ENCODE assay signal across 24 cellular contexts in the genomic region with DNA sequence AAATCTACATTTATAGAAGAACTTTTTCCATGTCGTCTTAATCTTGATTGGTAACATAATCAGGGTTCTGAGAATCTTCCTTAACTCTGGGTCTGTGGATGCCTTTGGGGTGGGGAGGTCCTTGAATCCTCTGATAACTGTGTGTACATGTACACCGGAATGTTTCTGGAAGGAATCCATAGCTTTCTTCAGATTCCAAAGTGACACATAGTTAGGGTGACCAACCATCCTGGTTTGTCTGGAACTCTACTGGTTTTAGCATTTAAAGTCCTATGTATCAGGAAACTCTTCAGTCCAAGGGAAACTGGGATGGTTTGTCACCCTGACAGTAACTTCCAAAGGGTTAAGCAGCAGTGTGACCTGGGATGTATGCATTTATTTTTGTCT. TPM values are rescaled to one million over a fixed set of nuclear protein-coding genes. Genes with fewer than 3 reads are reported as not detected.
DNase-seq lines count a peak whose midpoint lies in the region; ATAC-seq and TF ChIP-seq lines count a peak whose summit lies in the region.
"Had no signal": no experiment of that assay in that cellular context is flagged by ENCODE, and none has a peak within 500 bp of the region (broad histone marks: within the 10 kb centered on the region; RNA-seq: fewer than 3 reads in every experiment).

No MANE protein-coding gene starts in this region.

- DNase-seq in heart left ventricle: no peak
- DNase-seq in right atrium auricular region (ENCODE audit: low spot score): no peak
- no peak for DNase-seq in WERI-Rb-1
- peak; percentile 57 for DNase-seq in hepatic stellate cell (ENCODE audit: low spot score)
- DNase-seq in upper lobe of right lung: no peak
- no peak for DNase-seq in NCI-H1105 treated with DMSO at 0.1 percent for 48 hours (lab: John Stamatoyannopoulos, UW)
- DNase-seq in activated T-cell treated with anti-CD3 and anti-CD28 coated beads, Interleukin-2, amount 50 U/mL, for 24 hours: no peak
- DNase-seq in endothelial cell (ENCODE audit: low spot score): no peak
- DNase-seq: 8988T; BE2C; Caco-2; CD4-positive, alpha-beta T cell; HCEC 1CT; NCI-H1092 treated with DMSO at 0.1 percent for 48 hours; NCI-H2081; NCI-H446 treated with DMSO at 0.1 percent for 48 hours; NCI-H69; NK-92 treated with Interleukin-12 subunit alpha and Interleukin-12 subunit beta, amount 100 ng/mL, for 24 hours; OCI-M1; Right ventricle myocardium superior had no signal

- H3K27me3 ChIP-seq in heart left ventricle: no peaks in the 10 kb centered on the region
- H3K27me3 ChIP-seq in right atrium auricular region: no peaks in the 10 kb centered on the region
- no peaks in the 10 kb centered on the region for H3K27me3 ChIP-seq in WERI-Rb-1 (ENCODE audit: insufficient read depth, low read depth, severe bottlenecking)
- H3K27me3 ChIP-seq in upper lobe of right lung: no peaks in the 10 kb centered on the region
- H3K27me3 ChIP-seq: BE2C had no signal

- H3K4me3 ChIP-seq in heart left ventricle: no peak overlapping the region
- no peak overlapping the region for H3K4me3 ChIP-seq in right atrium auricular region
- H3K4me3 ChIP-seq in WERI-Rb-1 (ENCODE audit: low read depth, low read length): no peak overlapping the region
- H3K4me3 ChIP-seq in upper lobe of right lung: no peak overlapping the region
- H3K4me3 ChIP-seq: GM12878, GM23338, K562 had no signal

- TF ChIP-seq CTCF in heart left ventricle (IDR thresholded peaks at IDR 0.05) (no peak), right atrium auricular region (IDR thresholded peaks at IDR 0.05) (no peak), WERI-Rb-1 (IDR thresholded peaks at IDR 0.05; ENCODE audit: low read depth, low read length) (no peak), upper lobe of right lung (IDR thresholded peaks at IDR 0.05) (no peak), endothelial cell (IDR thresholded peaks at IDR 0.05; ENCODE audit: unreplicated experiment) (no peak)

- intact Hi-C loops in heart left ventricle (cut with DNase I): loop anchor here in 6 of 10 donors (5.0 to 10.0 kb wide), 5 partner anchors 51 to 264 kb away; no protein-coding TSS in a partner anchor
- intact Hi-C loops in upper lobe of right lung (cut with DNase I): loop anchor here (10.0 kb wide), 1 partner anchor 54 kb away; no protein-coding TSS in a partner anchor

- H3K27ac Mint-ChIP-seq in activated T-cell treated with anti-CD3 and anti-CD28 coated beads, Interleukin-2, amount 50 U/mL, for 24 hours: no peak overlapping the region
- H3K27ac Mint-ChIP-seq in endothelial cell (ENCODE audit: unreplicated experiment): no peak overlapping the region
- H3K27ac Mint-ChIP-seq: CD4-positive, alpha-beta T cell; GM23338 had no signal

- ATAC-seq in heart left ventricle (no peak), upper lobe of right lung (no peak)
- ATAC-seq: GM12878, GM23338, K562 had no signal

- WGBS in heart left ventricle, 4 donors: 46 to 60% (median 50%) methylated on average over 2 of the region's 2 CpGs

- H3K4me1 Mint-ChIP-seq in activated T-cell treated with anti-CD3 and anti-CD28 coated beads, Interleukin-2, amount 50 U/mL, for 24 hours (ENCODE audit: low read depth): no peaks in the 10 kb centered on the region
- peaks cover 10% of the 10 kb centered on the region for H3K4me1 Mint-ChIP-seq in endothelial cell (ENCODE audit: unreplicated experiment)
- H3K4me1 Mint-ChIP-seq: GM23338 had no signal

- peaks cover 5 to 100% (median 99%) of the 10 kb centered on the region in 9 donors for H3K36me3 ChIP-seq in heart left ventricle
- H3K36me3 ChIP-seq in right atrium auricular region: peaks cover 96% of the 10 kb centered on the region
- H3K36me3 ChIP-seq in WERI-Rb-1: peaks cover 93% of the 10 kb centered on the region
- peaks cover 100% of the 10 kb centered on the region for H3K36me3 ChIP-seq in upper lobe of right lung

- H3K27ac ChIP-seq in heart left ventricle: peak overlapping the region in 10 of 12 donors; percentile 12 to 73 (median 32)
- peak overlapping the region in 1 of 2 donors; percentile 12 for H3K27ac ChIP-seq in right atrium auricular region
- peak overlapping the region; percentile 64 for H3K27ac ChIP-seq in WERI-Rb-1
- peak overlapping the region; percentile 44 for H3K27ac ChIP-seq in upper lobe of right lung

- H3K4me3 Mint-ChIP-seq in activated T-cell treated with anti-CD3 and anti-CD28 coated beads, Interleukin-2, amount 50 U/mL, for 24 hours: no peak overlapping the region
- H3K4me3 Mint-ChIP-seq in endothelial cell (ENCODE audit: unreplicated experiment): no peak overlapping the region
- H3K4me3 Mint-ChIP-seq: CD4-positive, alpha-beta T cell; GM23338 had no signal

- no peaks in the 10 kb centered on the region for H3K27me3 Mint-ChIP-seq in activated T-cell treated with anti-CD3 and anti-CD28 coated beads, Interleukin-2, amount 50 U/mL, for 24 hours
- peaks cover 5% of the 10 kb centered on the region for H3K27me3 Mint-ChIP-seq in endothelial cell (ENCODE audit: unreplicated experiment)
- H3K27me3 Mint-ChIP-seq: CD4-positive, alpha-beta T cell had no signal

- H3K9me3 ChIP-seq in heart left ventricle: no peaks in the 10 kb centered on the region
- H3K9me3 ChIP-seq in right atrium auricular region: no peaks in the 10 kb centered on the region
- no peaks in the 10 kb centered on the region for H3K9me3 ChIP-seq in WERI-Rb-1 (ENCODE audit: severe bottlenecking)
- H3K9me3 ChIP-seq in upper lobe of right lung: no peaks in the 10 kb centered on the region
- H3K9me3 ChIP-seq: BE2C, Caco-2 had no signal

- peaks cover 100% of the 10 kb centered on the region for H3K36me3 Mint-ChIP-seq in activated T-cell treated with anti-CD3 and anti-CD28 coated beads, Interleukin-2, amount 50 U/mL, for 24 hours (ENCODE audit: low read depth)
- peaks cover 59% of the 10 kb centered on the region for H3K36me3 Mint-ChIP-seq in endothelial cell (ENCODE audit: low read depth, unreplicated experiment)

- H3K9me3 Mint-ChIP-seq in activated T-cell treated with anti-CD3 and anti-CD28 coated beads, Interleukin-2, amount 50 U/mL, for 24 hours: no peaks in the 10 kb centered on the region
- no peaks in the 10 kb centered on the region for H3K9me3 Mint-ChIP-seq in endothelial cell (ENCODE audit: unreplicated experiment)
- H3K9me3 Mint-ChIP-seq: CD4-positive, alpha-beta T cell; GM23338 had no signal

- TF ChIP-seq POLR2A in heart left ventricle (IDR thresholded peaks at IDR 0.05): no peak

- H3K4me1 ChIP-seq in heart left ventricle: peaks cover 0 to 30% (median 17%) of the 10 kb centered on the region in 12 donors
- peaks cover 0 to 23% of the 10 kb centered on the region in 2 donors for H3K4me1 ChIP-seq in right atrium auricular region
- peaks cover 8% of the 10 kb centered on the region for H3K4me1 ChIP-seq in upper lobe of right lung

RNA-seq across cellular contexts. Expression of gene STRIP1, which starts 16.8 kb away (rescaled TPM):
- total RNA-seq in heart left ventricle (10 to 100 TPM; 14.7 to 22.8 (median 19.2) TPM), right atrium auricular region (10 to 100 TPM; 14.6 to 19.1 TPM), upper lobe of right lung (35.6 TPM), endothelial cell (ENCODE audit: unreplicated experiment) (65.0 TPM)
- polyA plus RNA-seq in heart left ventricle: 10 to 100 TPM in 1 of 2 donors, 1 to 10 TPM in 1; 7.8 to 14.9 TPM

RNA-seq across cellular contexts. Expression of gene ALX3, which starts 19.2 kb away (rescaled TPM):
- total RNA-seq in heart left ventricle: not detected
- not detected for polyA plus RNA-seq in heart left ventricle
- not detected for total RNA-seq in right atrium auricular region
- total RNA-seq in upper lobe of right lung: not detected
- not detected for total RNA-seq in endothelial cell (ENCODE audit: unreplicated experiment)
- total RNA-seq: Caco-2; CD4-positive, alpha-beta T cell; GM12878; GM23338; K562; Right ventricle myocardium superior had no signal
- polyA plus RNA-seq: AG04450, GM12878, GM23338, K562 had no signal
